In the genomic region with DNA sequence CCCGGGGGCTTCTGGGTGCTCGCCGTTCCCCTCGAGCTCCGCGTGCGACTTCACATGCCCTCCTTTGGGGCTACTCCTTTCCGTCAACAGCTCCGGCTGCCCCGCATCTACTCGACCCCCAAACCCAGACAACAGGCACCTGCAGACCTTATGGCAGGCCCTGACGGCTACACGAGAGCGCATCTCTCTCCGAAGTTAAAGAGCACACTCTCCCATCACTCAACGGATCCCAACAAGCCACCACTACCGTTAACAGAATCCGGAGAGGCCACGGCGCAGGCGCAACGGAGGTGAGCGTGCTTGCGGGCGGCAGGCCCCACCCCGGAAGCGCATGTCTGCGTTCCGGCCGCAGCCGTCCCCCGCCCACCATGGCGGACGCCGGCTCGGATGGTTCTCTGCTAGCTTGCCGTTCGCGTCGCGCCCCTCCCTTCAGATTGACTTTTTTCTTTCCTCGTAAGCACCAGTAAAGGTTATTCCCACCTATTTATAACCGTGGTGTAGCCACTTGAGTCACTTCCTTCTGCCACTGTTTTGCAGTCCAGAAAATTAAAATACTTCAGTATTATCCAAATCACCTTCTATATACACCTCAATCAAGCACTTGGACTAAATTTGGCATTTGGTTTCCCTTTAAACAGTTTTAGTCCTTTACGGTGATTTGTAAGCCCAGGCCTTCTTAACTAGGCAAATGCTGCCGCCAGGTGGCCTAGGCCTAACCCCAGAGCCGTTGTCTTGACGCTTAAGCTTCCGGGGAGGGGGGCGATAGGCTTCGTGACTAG, we compare ENCODE assay signal across 8 cellular contexts. TPM values are rescaled to one million over a fixed set of nuclear protein-coding genes. Genes with fewer than 3 reads are reported as not detected.
DNase-seq lines count a peak whose midpoint lies in the region; ATAC-seq and TF ChIP-seq lines count a peak whose summit lies in the region.

A gene (minus strand): TSS at position 269 of the 779 bp plus-strand sequence. CDS start 86 bp downstream, at position 183.

- no peaks in the 10 kb centered on the region for H3K9me3 Mint-ChIP-seq in Calu3 (ENCODE audit: low read depth, unreplicated experiment)
- no peaks in the 10 kb centered on the region for H3K9me3 Mint-ChIP-seq in effector memory CD8-positive, alpha-beta T cell

- peaks cover 10% of the 10 kb centered on the region for H3K79me1 ChIP-seq in mesendoderm (ENCODE audit: low read length)

- peak; percentile 27 for TF ChIP-seq CTCF in Calu3 (IDR thresholded peaks at IDR 0.05; ENCODE audit: unreplicated experiment)

- no peaks in the 10 kb centered on the region for H3K4me1 ChIP-seq in mesendoderm (ENCODE audit: control insufficient read depth, low read depth, low read length)

- ATAC-seq in GM21381 (IDR thresholded peaks at IDR 0.05; ENCODE audit: unreplicated experiment): peak; percentile 87
- ATAC-seq in effector memory CD8-positive, alpha-beta T cell (replicated peaks): peak; percentile 80

- intact Hi-C loops in Calu3 (cut with micrococcal nuclease; ENCODE audit: unreplicated experiment): no loop called here

- peaks cover 18% of the 10 kb centered on the region for H3K36me3 ChIP-seq in mesendoderm (ENCODE audit: control insufficient read depth, insufficient read depth, low read length)

- peak within 1 kb of the TSS; percentile 95 for H3K56ac ChIP-seq in mesendoderm (ENCODE audit: low read length)

- H3K23ac ChIP-seq in mesendoderm (ENCODE audit: low read length): peak within 1 kb of the TSS; percentile 83

- peak within 1 kb of the TSS; percentile 89 for H3K4me3 ChIP-seq in mesendoderm (ENCODE audit: low read length)

- H2BK120ac ChIP-seq in mesendoderm (ENCODE audit: low read depth, low read length): no peak within 1 kb of the TSS

- H2BK5ac ChIP-seq in mesendoderm (ENCODE audit: low read length): no peak within 1 kb of the TSS

- H3K4me2 ChIP-seq in mesendoderm (ENCODE audit: low read length): peak within 1 kb of the TSS; percentile 73

- H3K27ac Mint-ChIP-seq in Calu3 (ENCODE audit: unreplicated experiment): peak within 1 kb of the TSS; percentile 92
- H3K27ac Mint-ChIP-seq in effector memory CD8-positive, alpha-beta T cell: peak within 1 kb of the TSS; percentile 92 to 99

- no peak within 1 kb of the TSS for H4K5ac ChIP-seq in mesendoderm (ENCODE audit: low read length)

- H3K27me3 Mint-ChIP-seq in Calu3 (ENCODE audit: unreplicated experiment): no peaks in the 10 kb centered on the region
- no peaks in the 10 kb centered on the region for H3K27me3 Mint-ChIP-seq in effector memory CD8-positive, alpha-beta T cell

- peak within 1 kb of the TSS; percentile 88 for H3K9ac ChIP-seq in mesendoderm (ENCODE audit: low read length)

- no peaks in the 10 kb centered on the region for H3K27me3 ChIP-seq in mesendoderm (ENCODE audit: insufficient read depth, low read length, poor library complexity)

- H4K8ac ChIP-seq in mesendoderm (ENCODE audit: low read depth, low read length): no peak within 1 kb of the TSS

- peak within 1 kb of the TSS; percentile 74 for H3K27ac ChIP-seq in mesendoderm (ENCODE audit: low read depth, low read length)

- CTCF ChIA-PET in Calu3 (lab: Charles Lee): interaction anchor here (1.3 kb wide), 1 partner anchor 77 kb away, joined by 6 read pairs; no protein-coding TSS in a partner anchor

- H3K18ac ChIP-seq in mesendoderm (ENCODE audit: low read length): no peak within 1 kb of the TSS

- no TSS peak for BruUV-seq in Calu3 (replicated peaks; lab: Mats Ljungman, UMichigan)

- no peak within 1 kb of the TSS for H2BK15ac ChIP-seq in mesendoderm (replicated peaks; ENCODE audit: low read depth)

- H3K4me3 Mint-ChIP-seq in Calu3 (ENCODE audit: low read depth, unreplicated experiment): peak within 1 kb of the TSS; percentile 100
- peak within 1 kb of the TSS; percentile 96 to 97 for H3K4me3 Mint-ChIP-seq in effector memory CD8-positive, alpha-beta T cell

- peak; percentile 90 for DNase-seq in Calu3
- DNase-seq in HUDEP-2 (lab: John Stamatoyannopoulos, UW; ENCODE audit: unreplicated experiment in 76 of 76): peak in 74 of 76 experiments; percentile 23 to 95 (median 84)
- peak; percentile 91 for DNase-seq in NOMO-1 treated with DMSO at 0.1 percent for 48 hours (lab: John Stamatoyannopoulos, UW; ENCODE audit: unreplicated experiment)
- DNase-seq in activated CD8-positive, alpha-beta memory T cell treated with anti-CD3 and anti-CD28 coated beads for 4 hours (ENCODE audit: low read depth in 2 of 2): peak; percentile 90 to 91
- DNase-seq in effector memory CD8-positive, alpha-beta T cell: peak; percentile 93 to 95 (median 95)
- DNase-seq in mesendoderm: peak; percentile 97
- peak; percentile 93 for DNase-seq in stimulated activated CD8-positive, alpha-beta memory T cell treated with anti-CD3 and anti-CD28 coated beads, Interleukin-12 subunit alpha, Interleukin-12 subunit beta, amount 100 ng/mL, for 4 hours (ENCODE audit: low read depth)

- peaks cover 23% of the 10 kb centered on the region for H3K79me2 ChIP-seq in mesendoderm (ENCODE audit: control insufficient read depth, insufficient read depth, low read length)

- H3K36me3 Mint-ChIP-seq in Calu3 (ENCODE audit: insufficient read depth, unreplicated experiment): peaks cover 66% of the 10 kb centered on the region
- peaks cover 63% of the 10 kb centered on the region for H3K36me3 Mint-ChIP-seq in effector memory CD8-positive, alpha-beta T cell (ENCODE audit: insufficient read depth)

- H3K4me1 Mint-ChIP-seq in Calu3 (ENCODE audit: low read depth, unreplicated experiment): peaks cover 36% of the 10 kb centered on the region
- H3K4me1 Mint-ChIP-seq in effector memory CD8-positive, alpha-beta T cell (ENCODE audit: low read depth in 2 of 2): peaks cover 57 to 83% of the 10 kb centered on the region in 2 donors

- no peak within 1 kb of the TSS for H2AK5ac ChIP-seq in mesendoderm (ENCODE audit: low read length)

- no CpG with 5 or more reads among the region's 50 CpGs for WGBS in mesendoderm (ENCODE audit: extremely low coverage, insufficient coverage, low lambda C conversion rate)

- H3K4ac ChIP-seq in mesendoderm (ENCODE audit: low read depth, low read length): no peak within 1 kb of the TSS

RNA-seq across cellular contexts. Expression of the gene that starts here (rescaled TPM):
- total RNA-seq in Calu3 (2022): 25.1 and 29.8 TPM in 2 replicates
- polyA plus RNA-seq in mesendoderm (2013, experiment 1 of 2): 14.5 TPM
- polyA plus RNA-seq in mesendoderm (2013, experiment 2 of 2): 14.9 TPM

Comparison
In these comparisons a context has a peak if more than half of its experiments do, and no peak if none do; other contexts are left out.
1. Peak in every context shown above with its lines: DNase-seq, ATAC-seq, H3K4me3 ChIP-seq and H3K27ac ChIP-seq.